ENCODE assay signal across 8 cellular contexts in the genomic region with DNA sequence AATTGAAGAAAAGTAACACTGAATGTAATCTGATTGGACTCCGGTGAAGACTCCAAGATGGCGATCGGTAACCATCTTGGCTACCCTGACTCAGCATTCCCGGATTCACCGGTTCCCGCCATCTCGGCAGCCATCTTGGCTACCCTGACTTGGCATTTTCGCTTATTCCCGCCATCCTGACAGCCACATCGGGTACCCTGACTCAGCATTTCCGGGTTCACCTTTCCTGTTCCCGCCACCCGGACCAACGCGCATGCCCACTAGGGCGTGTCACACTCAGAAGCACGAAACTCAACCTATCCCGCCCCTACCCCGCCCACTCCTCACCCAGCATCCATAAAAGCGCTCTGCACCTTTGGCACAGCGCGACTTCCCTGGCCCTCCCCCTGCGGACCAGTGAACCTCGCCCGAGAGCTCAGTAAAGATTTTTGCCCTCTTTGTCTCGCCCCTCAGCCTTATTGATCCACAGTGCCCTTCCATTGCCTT. TPM values are rescaled to one million over a fixed set of nuclear protein-coding genes. Genes with fewer than 3 reads are reported as not detected.
DNase-seq lines count a peak whose midpoint lies in the region; ATAC-seq and TF ChIP-seq lines count a peak whose summit lies in the region.

No MANE protein-coding gene starts in this region.

- H3K9ac ChIP-seq in HUES6 (ENCODE audit: low read length): peak overlapping the region; percentile 69

- H3K27ac ChIP-seq in HUES6 (ENCODE audit: low read depth, low read length): peak overlapping the region; percentile 88

- no peaks in the 10 kb centered on the region for H3K9me3 ChIP-seq in HUES6 (ENCODE audit: control insufficient read depth, insufficient read depth, low read depth, low read length)

- H3K36me3 ChIP-seq in HUES6 (ENCODE audit: control insufficient read depth, insufficient read depth, low read length): peaks cover 9% of the 10 kb centered on the region

- H3K4me3 Mint-ChIP-seq in glutamatergic neuron (ENCODE audit: unreplicated experiment): peak overlapping the region; percentile 2

- peaks cover 1% of the 10 kb centered on the region for H3K9me3 Mint-ChIP-seq in glutamatergic neuron (ENCODE audit: unreplicated experiment)

- H3K4me1 Mint-ChIP-seq in glutamatergic neuron (ENCODE audit: low read depth, unreplicated experiment): peaks cover 2% of the 10 kb centered on the region

- H3K27me3 ChIP-seq in HUES6 (ENCODE audit: control insufficient read depth, insufficient read depth, low read length): no peaks in the 10 kb centered on the region

- H3K27me3 Mint-ChIP-seq in glutamatergic neuron (ENCODE audit: unreplicated experiment): no peaks in the 10 kb centered on the region

- no peak for TF ChIP-seq CTCF in glutamatergic neuron (IDR thresholded peaks at IDR 0.05; ENCODE audit: partially characterized antibody, unreplicated experiment)

- ATAC-seq in GM21390 (IDR thresholded peaks at IDR 0.05; ENCODE audit: unreplicated experiment) (no peak), HG02610 (IDR thresholded peaks at IDR 0.05; ENCODE audit: unreplicated experiment) (no peak), GM19467 (IDR thresholded peaks at IDR 0.05; ENCODE audit: unreplicated experiment) (no peak)

- H3K27ac Mint-ChIP-seq in glutamatergic neuron (ENCODE audit: unreplicated experiment): no peak overlapping the region

- H3K36me3 Mint-ChIP-seq in glutamatergic neuron (ENCODE audit: unreplicated experiment): no peaks in the 10 kb centered on the region

- H3K4me1 ChIP-seq in HUES6 (ENCODE audit: control insufficient read depth, insufficient read depth, low read length): peaks cover 36% of the 10 kb centered on the region

- peak; percentile 49 for DNase-seq in activated naive CD4-positive, alpha-beta T cell treated with anti-CD3 and anti-CD28 coated beads, Interleukin-2, amount 50 U/mL, for 16 hours
- DNase-seq in glutamatergic neuron (peak; percentile 47), pulmonary artery endothelial cell (ENCODE audit: low read depth, low spot score) (peak; percentile 70), DMS53 (lab: John Stamatoyannopoulos, UW) (no peak)

- H3K4me3 ChIP-seq in HUES6 (ENCODE audit: low read depth, low read length): peak overlapping the region; percentile 13; the same call in 1 of the 2 replicates

RNA-seq across cellular contexts. Expression of gene SPTLC1, which starts 17.2 kb away (rescaled TPM):
- 45.9 TPM for total RNA-seq in glutamatergic neuron (ENCODE audit: unreplicated experiment)
- total RNA-seq in pulmonary artery endothelial cell: 96.0 and 119 TPM in 2 replicates
